12 cellular contexts compared by ENCODE assay signal in the genomic region with DNA sequence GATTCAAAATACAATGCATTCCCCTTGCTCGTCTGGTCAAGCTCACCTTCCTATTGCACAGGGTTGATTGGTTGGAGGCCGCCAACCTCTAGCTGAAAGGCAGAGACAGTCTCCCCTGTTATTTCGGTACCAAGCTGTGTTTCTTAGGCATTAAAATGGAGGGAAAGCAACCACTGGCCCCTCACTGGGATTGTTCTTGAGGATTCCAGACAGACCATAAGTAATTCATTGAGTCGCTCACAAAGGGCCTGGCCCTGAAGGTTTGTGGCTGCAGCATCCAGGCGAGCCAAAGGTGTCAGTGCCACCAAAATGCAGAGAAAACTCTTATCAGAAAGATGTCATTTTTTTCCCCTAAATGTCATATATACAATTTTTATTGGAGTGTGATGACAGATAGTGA.
"Had no signal": no experiment of that assay in that cellular context is flagged by ENCODE, and none has a peak within 500 bp of the region (broad histone marks: within the 10 kb centered on the region; RNA-seq: fewer than 3 reads in every experiment).

No MANE protein-coding gene starts in this region.

- H3K9me3 ChIP-seq: gastrocnemius medialis, heart left ventricle, thyroid gland had no signal

- H3K36me3 Mint-ChIP-seq: mesothelial cell of epicardium had no signal

- H3K9me3 Mint-ChIP-seq: activated naive CD8-positive, alpha-beta T cell treated with anti-CD3 and anti-CD28 coated beads, Interleukin-2, amount 50 U/mL, for 24 hours; mesothelial cell of epicardium had no signal

- DNase-seq: activated CD4-positive, alpha-beta T cell treated with anti-CD3 and anti-CD28 coated beads for 1 hour; activated naive CD4-positive, alpha-beta T cell treated with Interleukin-2 at 50 U/mL for 16 hours; activated naive CD8-positive, alpha-beta T cell treated with anti-CD3 and anti-CD28 coated beads, Interleukin-2, amount 50 U/mL, for 24 hours; aorta; cerebellar nuclear complex; dermis blood vessel endothelial cell; gastrocnemius medialis; heart left ventricle; stimulated activated naive B cell treated with anti-CD40 and anti-IgM and Interleukin-4, amounts not matched to agents 10 μg/mL and 1 μg/mL and 100 μg/mL, for 72 hours; thyroid gland had no signal

- H3K36me3 ChIP-seq: gastrocnemius medialis, heart left ventricle, thyroid gland had no signal

- H3K27me3 Mint-ChIP-seq: activated naive CD8-positive, alpha-beta T cell treated with anti-CD3 and anti-CD28 coated beads, Interleukin-2, amount 50 U/mL, for 24 hours; stimulated activated naive B cell treated with anti-CD40 and anti-IgM and Interleukin-4, amounts not matched to agents 10 μg/mL and 1 μg/mL and 100 μg/mL, for 72 hours had no signal

- H3K27ac Mint-ChIP-seq: activated naive CD8-positive, alpha-beta T cell treated with anti-CD3 and anti-CD28 coated beads, Interleukin-2, amount 50 U/mL, for 24 hours; mesothelial cell of epicardium; stimulated activated naive B cell treated with anti-CD40 and anti-IgM and Interleukin-4, amounts not matched to agents 10 μg/mL and 1 μg/mL and 100 μg/mL, for 72 hours had no signal

- ATAC-seq: gastrocnemius medialis; heart left ventricle; stimulated activated naive B cell treated with anti-CD40 and anti-IgM and Interleukin-4, amounts not matched to agents 10 μg/mL and 1 μg/mL and 100 μg/mL, for 72 hours had no signal

- H3K4me1 ChIP-seq: gastrocnemius medialis, thyroid gland had no signal

- H3K27me3 ChIP-seq: thyroid gland had no signal

- H3K4me3 ChIP-seq: gastrocnemius medialis, lung, thyroid gland had no signal

- H3K4me3 Mint-ChIP-seq: activated naive CD8-positive, alpha-beta T cell treated with anti-CD3 and anti-CD28 coated beads, Interleukin-2, amount 50 U/mL, for 24 hours; mesothelial cell of epicardium; stimulated activated naive B cell treated with anti-CD40 and anti-IgM and Interleukin-4, amounts not matched to agents 10 μg/mL and 1 μg/mL and 100 μg/mL, for 72 hours had no signal

- H3K27ac ChIP-seq: gastrocnemius medialis, thyroid gland had no signal
